In the genomic region with DNA sequence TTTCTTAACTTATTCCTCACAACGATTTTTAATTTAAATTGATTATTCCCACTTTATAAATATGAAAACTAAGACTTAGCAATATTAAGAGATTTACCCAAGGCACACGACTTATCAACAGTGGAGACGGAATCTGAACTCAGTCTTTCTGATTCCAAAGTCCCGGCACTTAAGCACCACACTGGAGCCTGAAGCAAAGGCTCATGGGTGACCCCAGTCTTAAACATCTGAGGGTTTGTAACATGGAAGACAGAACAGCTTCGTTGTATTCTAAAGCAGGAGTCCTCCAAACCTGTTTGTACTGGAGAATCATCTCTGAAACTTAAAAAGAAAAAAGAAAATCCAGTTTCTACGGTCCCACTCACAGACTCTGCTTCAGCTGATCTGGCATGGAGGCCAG, we compare ENCODE assay signal across 24 cellular contexts.
A peak's percentile ranks its signal among the peaks of the same experiment; 100 is the strongest.
DNase-seq lines count a peak whose midpoint lies in the region; ATAC-seq and TF ChIP-seq lines count a peak whose summit lies in the region.
"Had no signal": no experiment of that assay in that cellular context is flagged by ENCODE, and none has a peak within 500 bp of the region (broad histone marks: within the 10 kb centered on the region; RNA-seq: fewer than 3 reads in every experiment).

No MANE protein-coding gene starts in this region.

- H3K27me3 ChIP-seq in GM23248 (replicated peaks; ENCODE audit: insufficient read depth) (no peaks in the 10 kb centered on the region), SJCRH30 (no peaks in the 10 kb centered on the region), hepatocyte (no peaks in the 10 kb centered on the region), skeletal muscle satellite cell (ENCODE audit: control insufficient read depth, insufficient read depth, low read length) (no peaks in the 10 kb centered on the region)
- H3K27me3 ChIP-seq: BLaER1 treated with 17β-estradiol and CSF1 and Interleukin-3, amounts not matched to agents 10 nM and 100 nM had no signal

- H3K4me1 ChIP-seq in GM23248 (ENCODE audit: insufficient read depth) (peaks cover 22% of the 10 kb centered on the region), SJCRH30 (peaks cover 19% of the 10 kb centered on the region), hepatocyte (ENCODE audit: insufficient read depth) (peaks cover 27% of the 10 kb centered on the region), skeletal muscle satellite cell (ENCODE audit: control insufficient read depth, insufficient read depth, low read length) (peaks cover 24% of the 10 kb centered on the region)

- H3K79me2 ChIP-seq in GM23248 (ENCODE audit: insufficient read depth) (no peaks in the 10 kb centered on the region), hepatocyte (no peaks in the 10 kb centered on the region)

- peaks cover 2% of the 10 kb centered on the region for H3K4me1 Mint-ChIP-seq in activated CD4-positive, alpha-beta T cell treated with anti-CD3 and anti-CD28 coated beads, Interleukin-2, amount 10 ng/mL, durations not matched to agents 7 days and 5 days
- H3K4me1 Mint-ChIP-seq: GM23338 had no signal

- ATAC-seq in HG02798 (IDR thresholded peaks at IDR 0.05; ENCODE audit: poor library complexity, unreplicated experiment): no peak
- ATAC-seq: GM12878, GM23338 had no signal

- H3K27ac ChIP-seq in GM23248: 0 out of 2 replicates have a peak overlapping the region, but pooled peaks have one; percentile 70
- H3K27ac ChIP-seq in SJCRH30: peak overlapping the region; percentile 50
- peak overlapping the region; percentile 69 for H3K27ac ChIP-seq in hepatocyte
- H3K27ac ChIP-seq: BLaER1 treated with 17β-estradiol and CSF1 and Interleukin-3, amounts not matched to agents 10 nM and 100 nM; HL-60 had no signal

- in situ Hi-C loops in GM23248 (cut with MboI): no loop called here

- WGBS in GM23248 (ENCODE audit: low coverage in 1 of 2, low lambda C conversion rate in 2 of 2, missing lambda C conversion rate in 2 of 2), 2 experiments: 76 to 79% methylated on average over 6 of the region's 6 CpGs
- WGBS in hepatocyte (ENCODE audit: low lambda C conversion rate, missing lambda C conversion rate): 88% methylated on average over 6 of the region's 6 CpGs

- H3K27ac Mint-ChIP-seq in activated CD4-positive, alpha-beta T cell treated with anti-CD3 and anti-CD28 coated beads, Interleukin-2, amount 10 ng/mL, durations not matched to agents 7 days and 5 days: no peak overlapping the region
- H3K27ac Mint-ChIP-seq: CD4-positive, alpha-beta T cell; GM23338; H9 had no signal

- H3K4me3 ChIP-seq in GM23248: no peak overlapping the region
- no peak overlapping the region for H3K4me3 ChIP-seq in SJCRH30
- H3K4me3 ChIP-seq in hepatocyte: no peak overlapping the region
- H3K4me3 ChIP-seq in skeletal muscle satellite cell (ENCODE audit: low read length): no peak overlapping the region
- H3K4me3 ChIP-seq: BLaER1 treated with 17β-estradiol and CSF1 and Interleukin-3, amounts not matched to agents 10 nM and 100 nM; GM12878; GM23338 had no signal

- H3K9me3 ChIP-seq in GM23248 (ENCODE audit: low read depth) (no peaks in the 10 kb centered on the region), SJCRH30 (replicated peaks) (no peaks in the 10 kb centered on the region), hepatocyte (ENCODE audit: low read depth) (no peaks in the 10 kb centered on the region), skeletal muscle satellite cell (replicated peaks; ENCODE audit: low read length) (no peaks in the 10 kb centered on the region)
- H3K9me3 ChIP-seq: Caco-2 had no signal

- no peaks in the 10 kb centered on the region for H3K36me3 ChIP-seq in GM23248 (ENCODE audit: low read depth)
- H3K36me3 ChIP-seq in SJCRH30: no peaks in the 10 kb centered on the region
- H3K36me3 ChIP-seq in hepatocyte (replicated peaks; ENCODE audit: insufficient read depth, low read depth): no peaks in the 10 kb centered on the region
- no peaks in the 10 kb centered on the region for H3K36me3 ChIP-seq in skeletal muscle satellite cell (ENCODE audit: insufficient read depth, low read length)
- H3K36me3 ChIP-seq: BLaER1 treated with 17β-estradiol and CSF1 and Interleukin-3, amounts not matched to agents 10 nM and 100 nM had no signal

- POLR2A ChIA-PET in activated CD4-positive, alpha-beta T cell treated with anti-CD3 and anti-CD28 coated beads, Interleukin-2, amount 10 ng/mL, durations not matched to agents 7 days and 5 days (lab: Charles Lee): no interaction called here

- H3K36me3 Mint-ChIP-seq in activated CD4-positive, alpha-beta T cell treated with anti-CD3 and anti-CD28 coated beads, Interleukin-2, amount 10 ng/mL, durations not matched to agents 7 days and 5 days (ENCODE audit: low read depth): no peaks in the 10 kb centered on the region

- TF ChIP-seq CTCF in hepatocyte (IDR thresholded peaks at IDR 0.05; ENCODE audit: poor library complexity): no peak

- H3F3A ChIP-seq in GM23248 (ENCODE audit: insufficient read depth): peaks cover 25% of the 10 kb centered on the region

- no peak overlapping the region for H3K4me3 Mint-ChIP-seq in activated CD4-positive, alpha-beta T cell treated with anti-CD3 and anti-CD28 coated beads, Interleukin-2, amount 10 ng/mL, durations not matched to agents 7 days and 5 days
- H3K4me3 Mint-ChIP-seq: CD4-positive, alpha-beta T cell; GM23338; H9 had no signal

- CTCF ChIA-PET in activated CD4-positive, alpha-beta T cell treated with anti-CD3 and anti-CD28 coated beads, Interleukin-2, amount 10 ng/mL, durations not matched to agents 7 days and 5 days (lab: Charles Lee): no interaction called here

- no peaks in the 10 kb centered on the region for H3K9me2 ChIP-seq in GM23248 (ENCODE audit: insufficient read depth)
- H3K9me2 ChIP-seq in hepatocyte (replicated peaks; ENCODE audit: insufficient read depth): no peaks in the 10 kb centered on the region

- peak overlapping the region; percentile 76 for H3K4me2 ChIP-seq in GM23248 (ENCODE audit: unreplicated experiment)
- no peak overlapping the region for H3K4me2 ChIP-seq in hepatocyte
- H3K4me2 ChIP-seq in skeletal muscle satellite cell (ENCODE audit: low read length): peak overlapping the region; percentile 78
- H3K4me2 ChIP-seq: BLaER1 treated with 17β-estradiol and CSF1 and Interleukin-3, amounts not matched to agents 10 nM and 100 nM; GM23338 had no signal

- DNase-seq in GM23248 (no peak), SJCRH30 (no peak), hepatocyte (ENCODE audit: low spot score) (no peak), anterior cingulate cortex (lab: John Stamatoyannopoulos, UW) (no peak)
- no peak for DNase-seq in activated CD4-positive, alpha-beta T cell treated with anti-CD3 and anti-CD28 coated beads, Interleukin-2, amount 10 ng/mL, durations not matched to agents 7 days and 5 days
- DNase-seq: Caco-2; CD4-positive, alpha-beta T cell; GDM1; H9; Kasumi-1; NCI-H1092 treated with DMSO at 0.1 percent for 48 hours; NCI-H1436; NCI-H187; NCI-H2081 treated with DMSO at 0.1 percent for 48 hours; NCI-H524 treated with DMSO at 0.1 percent for 48 hours; NCI-H774; Right ventricle myocardium superior; SW 1271 had no signal

- H3K9me3 Mint-ChIP-seq in activated CD4-positive, alpha-beta T cell treated with anti-CD3 and anti-CD28 coated beads, Interleukin-2, amount 10 ng/mL, durations not matched to agents 7 days and 5 days: no peaks in the 10 kb centered on the region
- H3K9me3 Mint-ChIP-seq: CD4-positive, alpha-beta T cell; GM23338; H9 had no signal

- no peak overlapping the region for H3K9ac ChIP-seq in GM23248
- H3K9ac ChIP-seq in skeletal muscle satellite cell (ENCODE audit: low read depth, low read length): no peak overlapping the region
- H3K9ac ChIP-seq: BLaER1 treated with 17β-estradiol and CSF1 and Interleukin-3, amounts not matched to agents 10 nM and 100 nM had no signal

- H2AFZ ChIP-seq in GM23248 (no peak overlapping the region), hepatocyte (no peak overlapping the region)
- H2AFZ ChIP-seq: GM23338 had no signal

- H4K20me1 ChIP-seq in GM23248 (ENCODE audit: insufficient read depth) (no peaks in the 10 kb centered on the region), hepatocyte (ENCODE audit: insufficient read depth, poor library complexity, severe bottlenecking) (no peaks in the 10 kb centered on the region)
- H4K20me1 ChIP-seq: BLaER1 treated with 17β-estradiol and CSF1 and Interleukin-3, amounts not matched to agents 10 nM and 100 nM had no signal

- no peaks in the 10 kb centered on the region for H3K27me3 Mint-ChIP-seq in activated CD4-positive, alpha-beta T cell treated with anti-CD3 and anti-CD28 coated beads, Interleukin-2, amount 10 ng/mL, durations not matched to agents 7 days and 5 days
- H3K27me3 Mint-ChIP-seq: CD4-positive, alpha-beta T cell had no signal
